1 cellular context compared by ENCODE assay signal in the genomic region with DNA sequence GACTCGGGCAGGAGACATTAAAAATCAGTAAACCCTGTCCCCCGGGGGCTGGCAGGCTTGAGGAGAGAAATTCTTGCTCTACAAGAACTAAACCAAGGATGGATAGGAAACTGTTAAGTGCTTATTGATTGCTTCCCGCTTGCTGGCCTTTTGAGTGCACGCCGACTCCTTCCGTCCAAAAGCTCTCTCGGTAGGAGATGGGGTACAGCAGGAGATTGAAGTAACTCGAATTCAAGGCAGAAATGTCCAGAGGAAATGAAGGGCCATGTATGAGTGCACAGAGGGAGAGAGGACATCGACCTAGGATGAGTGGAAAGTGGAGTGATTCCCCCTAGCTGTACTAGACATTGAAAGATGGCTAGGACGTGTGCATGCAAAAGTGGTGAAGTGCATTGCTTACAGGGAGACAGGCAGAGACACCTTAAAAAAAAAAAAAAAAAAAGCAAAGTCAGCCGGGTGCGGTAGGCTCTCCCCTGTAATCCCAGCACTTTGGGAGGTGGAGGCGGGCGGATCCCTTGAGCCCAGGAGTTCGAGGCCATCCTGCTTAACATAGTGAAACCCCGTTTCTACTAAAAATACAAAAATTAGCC.
TF ChIP-seq lines count a peak whose summit lies in the region.

No MANE protein-coding gene starts in this region.

TF ChIP-seq in IMR-90, 13 proteins besides CTCF, POLR2A, EP300 and RAD21 (continued from another document):
- TF ChIP-seq, protein P1, sequence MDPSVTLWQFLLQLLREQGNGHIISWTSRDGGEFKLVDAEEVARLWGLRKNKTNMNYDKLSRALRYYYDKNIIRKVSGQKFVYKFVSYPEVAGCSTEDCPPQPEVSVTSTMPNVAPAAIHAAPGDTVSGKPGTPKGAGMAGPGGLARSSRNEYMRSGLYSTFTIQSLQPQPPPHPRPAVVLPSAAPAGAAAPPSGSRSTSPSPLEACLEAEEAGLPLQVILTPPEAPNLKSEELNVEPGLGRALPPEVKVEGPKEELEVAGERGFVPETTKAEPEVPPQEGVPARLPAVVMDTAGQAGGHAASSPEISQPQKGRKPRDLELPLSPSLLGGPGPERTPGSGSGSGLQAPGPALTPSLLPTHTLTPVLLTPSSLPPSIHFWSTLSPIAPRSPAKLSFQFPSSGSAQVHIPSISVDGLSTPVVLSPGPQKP (IDR thresholded peaks at IDR 0.05; ENCODE audit: borderline replicate concordance, low read depth, low read length) = no peak
- no peak for TF ChIP-seq NFE2L2 (IDR thresholded peaks at IDR 0.05; ENCODE audit: low read depth, low read length)
- no peak for TF ChIP-seq MXI1 (IDR thresholded peaks at IDR 0.05; ENCODE audit: borderline replicate concordance, low read depth, low read length)
- TF ChIP-seq FOS (IDR thresholded peaks at IDR 0.05; ENCODE audit: low read depth, low read length) = no peak
- TF ChIP-seq, protein P2, sequence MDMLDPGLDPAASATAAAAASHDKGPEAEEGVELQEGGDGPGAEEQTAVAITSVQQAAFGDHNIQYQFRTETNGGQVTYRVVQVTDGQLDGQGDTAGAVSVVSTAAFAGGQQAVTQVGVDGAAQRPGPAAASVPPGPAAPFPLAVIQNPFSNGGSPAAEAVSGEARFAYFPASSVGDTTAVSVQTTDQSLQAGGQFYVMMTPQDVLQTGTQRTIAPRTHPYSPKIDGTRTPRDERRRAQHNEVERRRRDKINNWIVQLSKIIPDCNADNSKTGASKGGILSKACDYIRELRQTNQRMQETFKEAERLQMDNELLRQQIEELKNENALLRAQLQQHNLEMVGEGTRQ (IDR thresholded peaks at IDR 0.05; ENCODE audit: low read depth, low read length) = no peak
- no peak for TF ChIP-seq MAFK (IDR thresholded peaks at IDR 0.05; ENCODE audit: low read depth, low read length)
- TF ChIP-seq RFX5 (IDR thresholded peaks at IDR 0.05; ENCODE audit: low read depth, low read length) = no peak
- TF ChIP-seq CEBPB (IDR thresholded peaks at IDR 0.05; ENCODE audit: low read depth, low read length) = no peak
- TF ChIP-seq MAZ (IDR thresholded peaks at IDR 0.05; ENCODE audit: borderline replicate concordance, low read depth, low read length) = no peak
